ENCODE assay signal across 14 cellular contexts in the genomic region with DNA sequence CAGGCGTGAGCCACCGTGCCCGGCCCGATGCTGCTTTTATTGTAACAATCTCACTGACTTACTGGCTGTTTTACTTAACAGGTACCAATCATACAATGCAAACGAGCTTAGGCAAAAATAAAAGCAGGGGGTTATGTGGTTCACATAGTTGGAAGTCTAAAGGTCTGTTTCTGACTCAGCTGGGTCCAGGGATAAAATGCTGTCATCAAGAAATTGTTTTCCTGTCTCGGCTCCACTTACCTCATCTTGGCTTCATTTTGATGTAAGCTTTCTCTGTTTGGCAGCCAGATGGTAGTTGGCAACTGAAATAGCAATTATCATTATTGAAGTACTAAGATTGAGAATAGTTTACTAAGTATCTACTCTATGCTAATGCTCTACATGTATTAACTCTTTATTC. TPM values are rescaled to one million over a fixed set of nuclear protein-coding genes. Genes with fewer than 3 reads are reported as not detected.
"Had no signal": no experiment of that assay in that cellular context is flagged by ENCODE, and none has a peak within 500 bp of the region (broad histone marks: within the 10 kb centered on the region; RNA-seq: fewer than 3 reads in every experiment).

No MANE protein-coding gene starts in this region.

- H3K36me3 Mint-ChIP-seq: type B pancreatic cell had no signal

- H3K27ac Mint-ChIP-seq: nephron progenitor cell, type B pancreatic cell had no signal

- H3K36me3 ChIP-seq: ascending aorta, suprapubic skin had no signal

- H3K4me1 ChIP-seq: ascending aorta, suprapubic skin had no signal

- H3K9me3 ChIP-seq: ascending aorta, suprapubic skin had no signal

- H3K27ac ChIP-seq: ascending aorta, suprapubic skin had no signal

- H3K27me3 ChIP-seq: ascending aorta, suprapubic skin had no signal

- H3K27me3 Mint-ChIP-seq: type B pancreatic cell had no signal

- DNase-seq: activated CD4-positive, alpha-beta T cell treated with anti-CD3 and anti-CD28 coated beads, Interleukin-2, amount 50 U/mL, for 48 hours; activated T-cell treated with anti-CD3 and anti-CD28 coated beads, Interleukin-2, amount 50 U/mL, for 48 hours; central memory CD4-positive, alpha-beta T cell; effector memory CD4-positive, alpha-beta T cell; islet precursor cell; mesendoderm; nephron progenitor cell; stimulated activated CD4-positive, alpha-beta T cell treated with anti-CD3 and anti-CD28 coated beads, Interleukin-2, amount 100 ng/mL, for 48 hours; stimulated activated naive CD4-positive, alpha-beta T cell treated with Interleukin-2 at 50 U/mL for 16 hours had no signal

- H3K9me3 Mint-ChIP-seq: nephron progenitor cell, type B pancreatic cell had no signal

- ATAC-seq: activated CD4-positive, CD25-positive, alpha-beta regulatory T cell treated with anti-CD3 and anti-CD28 coated beads, Interleukin-2, amount 50 U/mL, for 24 hours had no signal

- H3K4me1 Mint-ChIP-seq: nephron progenitor cell had no signal

- H3K4me3 ChIP-seq: ascending aorta, suprapubic skin had no signal

- H3K4me3 Mint-ChIP-seq: nephron progenitor cell, type B pancreatic cell had no signal

RNA-seq across cellular contexts. Expression of a gene that starts 36.8 kb away (rescaled TPM):
- total RNA-seq: T-helper 2 cell treated with Interferon-gamma antibody and Interleukin-4, amounts not matched to agents 100 ng/mL and 5 ng/mL, for 36 hours had no signal
